ENCODE assay signal across 8 cellular contexts in the genomic region with DNA sequence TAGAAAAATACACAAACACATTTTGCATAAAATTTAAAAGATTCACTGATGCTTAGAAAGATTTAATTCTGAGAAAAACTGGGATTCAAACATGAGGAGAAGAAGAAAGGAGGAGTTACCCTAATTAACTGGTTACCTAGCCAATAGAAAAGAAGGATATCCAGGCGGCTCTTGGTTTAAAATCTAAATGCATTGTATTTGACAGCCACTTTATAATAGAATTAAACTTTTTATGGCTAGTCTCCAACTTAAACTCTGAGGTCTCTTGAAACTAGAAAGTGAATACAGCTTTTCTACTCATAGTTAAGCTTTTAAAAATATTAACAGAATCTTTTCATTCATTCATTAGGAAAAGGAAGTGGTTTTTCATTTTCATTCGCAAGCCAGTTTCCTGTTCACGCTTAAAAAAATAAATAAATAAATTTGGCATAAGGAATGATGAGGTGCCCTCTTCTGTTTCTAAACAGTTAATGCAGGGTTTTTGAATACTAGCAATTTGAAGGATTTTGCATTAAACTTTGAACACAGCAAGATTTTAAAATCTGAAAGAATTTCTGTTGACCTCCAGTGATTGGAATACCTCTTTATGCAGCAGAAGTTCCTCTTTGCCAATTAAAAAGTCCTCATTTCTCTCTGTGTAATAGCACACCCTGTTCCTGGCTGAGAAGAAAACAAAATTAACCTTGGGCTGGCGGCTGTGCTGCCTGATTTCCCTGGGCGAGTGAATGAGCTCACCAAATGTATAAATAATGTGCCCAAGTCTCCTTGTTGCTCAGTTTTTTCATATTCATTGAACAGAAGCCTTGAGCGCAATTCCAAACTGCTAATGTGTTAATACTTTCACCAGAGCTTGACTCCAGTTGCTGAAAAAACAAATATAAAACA.
DNase-seq lines count a peak whose midpoint lies in the region; ATAC-seq, FAIRE-seq and TF ChIP-seq lines count a peak whose summit lies in the region.

No MANE protein-coding gene starts in this region.

- peaks cover 5% of the 10 kb centered on the region for H3K4me1 Mint-ChIP-seq in T-helper 2 cell treated with Interferon-gamma antibody and Interleukin-4, amounts not matched to agents 5 μg/mL and 100 μg/mL, for 36 hours (ENCODE audit: low read depth)

- no peak overlapping the region for H3K27ac Mint-ChIP-seq in T-helper 2 cell treated with Interferon-gamma antibody and Interleukin-4, amounts not matched to agents 5 μg/mL and 100 μg/mL, for 36 hours

- TF ChIP-seq CTCF in Peyer's patch (IDR thresholded peaks at IDR 0.05) (peak in 4 of 6 experiments; percentile 15 to 35 (median 28)), epithelial cell of esophagus (IDR thresholded peaks at IDR 0.05; ENCODE audit: insufficient read depth, low read depth, low read length, missing control alignments) (peak; percentile 54)

- H3K4me3 Mint-ChIP-seq in T-helper 2 cell treated with Interferon-gamma antibody and Interleukin-4, amounts not matched to agents 5 μg/mL and 100 μg/mL, for 36 hours, result no peak overlapping the region

- H3K4me3 ChIP-seq in Peyer's patch, result no peak overlapping the region
- H3K4me3 ChIP-seq in epithelial cell of esophagus (ENCODE audit: low read length), result no peak overlapping the region

- no peaks in the 10 kb centered on the region for H3K27me3 ChIP-seq in Peyer's patch

- no peaks in the 10 kb centered on the region for H3K36me3 Mint-ChIP-seq in T-helper 2 cell treated with Interferon-gamma antibody and Interleukin-4, amounts not matched to agents 5 μg/mL and 100 μg/mL, for 36 hours (ENCODE audit: low read depth)

- H3K4me1 ChIP-seq in Peyer's patch, result peaks cover 0 to 6% (median 0%) of the 10 kb centered on the region in 4 donors

- H3K36me3 ChIP-seq in Peyer's patch, result no peaks in the 10 kb centered on the region

- TF ChIP-seq POLR2A in Peyer's patch (IDR thresholded peaks at IDR 0.05), result no peak

- DNase-seq in DMS 273 (lab: John Stamatoyannopoulos, UW; ENCODE audit: unreplicated experiment) (peak; percentile 69), HTR-8/SVneo (ENCODE audit: insufficient read length, low spot score) (peak; percentile 12), Peyer's patch (no peak), epithelial cell of esophagus (ENCODE audit: low read depth) (peak; percentile 51), nucleus accumbens (lab: John Stamatoyannopoulos, UW) (peak in 29 of 56 donors; percentile 0 to 66 (median 6))
- DNase-seq in effector CD8-positive, alpha-beta T cell (lab: John Stamatoyannopoulos, UW), result no peak
- DNase-seq in T-helper 2 cell treated with Interferon-gamma antibody and Interleukin-4, amounts not matched to agents 5 μg/mL and 100 μg/mL, for 36 hours (ENCODE audit: low spot score), result no peak

- no peaks in the 10 kb centered on the region for H3K27me3 Mint-ChIP-seq in T-helper 2 cell treated with Interferon-gamma antibody and Interleukin-4, amounts not matched to agents 5 μg/mL and 100 μg/mL, for 36 hours (ENCODE audit: low read depth)

- H3K27ac ChIP-seq in Peyer's patch, result peak overlapping the region in 1 of 4 donors; percentile 53

- H3K9me3 Mint-ChIP-seq in T-helper 2 cell treated with Interferon-gamma antibody and Interleukin-4, amounts not matched to agents 5 μg/mL and 100 μg/mL, for 36 hours, result no peaks in the 10 kb centered on the region

- peak; percentile 47 for ATAC-seq in GM19467 (IDR thresholded peaks at IDR 0.05; ENCODE audit: unreplicated experiment)

- H3K9me3 ChIP-seq in Peyer's patch, result no peaks in the 10 kb centered on the region

- no peak for FAIRE-seq in HTR-8/SVneo (lab: Jason Lieb, UNC)

Comparison
In these comparisons a context has a peak if more than half of its experiments do, and no peak if none do; other contexts are left out.
1. DNase-seq: peak in DMS 273 (single experiment), HTR-8/SVneo (single experiment), epithelial cell of esophagus (single experiment) and nucleus accumbens (29 of 56); none in Peyer's patch (0 of 3), effector CD8-positive, alpha-beta T cell (single experiment) and T-helper 2 cell treated with Interferon-gamma antibody and Interleukin-4, amounts not matched to agents 5 μg/mL and 100 μg/mL, for 36 hours (single experiment).